ENCODE assay signal across 9 cellular contexts in the genomic region with DNA sequence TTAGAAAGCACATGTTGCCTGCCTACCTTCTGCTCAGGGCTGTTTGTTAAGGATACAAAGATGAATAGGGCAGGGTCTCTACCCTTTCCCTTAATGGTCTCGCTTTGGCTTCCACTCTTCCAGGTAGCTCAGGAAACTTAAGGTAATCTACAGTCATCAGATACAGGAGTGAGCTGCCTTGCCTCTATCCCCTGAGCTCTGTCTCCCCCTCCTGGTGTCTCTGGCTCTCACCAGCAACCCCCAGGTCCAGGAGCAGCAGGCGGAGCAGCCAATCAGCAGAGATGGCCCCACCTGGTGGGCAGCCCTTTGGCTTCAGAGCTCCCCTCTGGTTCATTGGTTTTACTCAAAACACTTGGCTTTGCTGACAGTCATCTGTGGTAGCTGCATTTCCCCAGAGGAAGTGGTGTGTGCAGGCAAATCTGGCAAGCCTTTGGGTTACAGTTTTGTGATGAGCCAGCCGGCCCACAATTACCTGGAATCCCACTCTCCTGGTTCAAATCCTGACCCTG. TPM values are rescaled to one million over a fixed set of nuclear protein-coding genes. Genes with fewer than 3 reads are reported as not detected.
DNase-seq lines count a peak whose midpoint lies in the region; ATAC-seq and TF ChIP-seq lines count a peak whose summit lies in the region.
"Had no signal": no experiment of that assay in that cellular context is flagged by ENCODE, and none has a peak within 500 bp of the region (broad histone marks: within the 10 kb centered on the region; RNA-seq: fewer than 3 reads in every experiment).

No MANE protein-coding gene starts in this region.

- no peaks in the 10 kb centered on the region for H3K9me3 Mint-ChIP-seq in activated naive CD4-positive, alpha-beta T cell treated with anti-CD3 and anti-CD28 coated beads for 36 hours
- H3K9me3 Mint-ChIP-seq in progenitor cell of endocrine pancreas (ENCODE audit: low read depth) = no peaks in the 10 kb centered on the region

- intact Hi-C loops in activated naive CD4-positive, alpha-beta T cell treated with anti-CD3 and anti-CD28 coated beads for 36 hours (cut with micrococcal nuclease) = loop anchor here (1.0 kb wide), 8 partner anchors 21 to 550 kb away; a partner anchor contains a TSS
- intact Hi-C loops in head of caudate nucleus (cut with DNase I) = loop anchor here (10.0 kb wide), 1 partner anchor 164 kb away; no protein-coding TSS in a partner anchor
- intact Hi-C loops in uterus (cut with DNase I; ENCODE audit: low total_unique reads) = loop anchor here (5.0 kb wide), 1 partner anchor 101 kb away; no protein-coding TSS in a partner anchor

- H3K36me3 Mint-ChIP-seq in activated naive CD4-positive, alpha-beta T cell treated with anti-CD3 and anti-CD28 coated beads for 36 hours (ENCODE audit: low read depth) = no peaks in the 10 kb centered on the region
- no peaks in the 10 kb centered on the region for H3K36me3 Mint-ChIP-seq in progenitor cell of endocrine pancreas (ENCODE audit: insufficient read depth)

- ATAC-seq in HG02571 (IDR thresholded peaks at IDR 0.05; ENCODE audit: unreplicated experiment) = peak; percentile 96
- peak; percentile 97 for ATAC-seq in SK-N-SH treated with all-trans-retinoic acid at 6 μM for 48 hours

- H3K36me3 ChIP-seq in uterus = no peaks in the 10 kb centered on the region

- TF ChIP-seq POLR2A in uterus (IDR thresholded peaks at IDR 0.05) = no peak

- H3K4me3 ChIP-seq in GM12865 (ENCODE audit: low read depth, low read length) (no peak overlapping the region), uterus (no peak overlapping the region)

- H3K4me3 Mint-ChIP-seq in activated naive CD4-positive, alpha-beta T cell treated with anti-CD3 and anti-CD28 coated beads for 36 hours = no peak overlapping the region
- H3K4me3 Mint-ChIP-seq in progenitor cell of endocrine pancreas (ENCODE audit: low read depth) = no peak overlapping the region

- no peaks in the 10 kb centered on the region for H3K4me1 ChIP-seq in uterus

- peaks cover 12% of the 10 kb centered on the region for H3K4me1 Mint-ChIP-seq in activated naive CD4-positive, alpha-beta T cell treated with anti-CD3 and anti-CD28 coated beads for 36 hours (ENCODE audit: low read depth)
- peaks cover 16% of the 10 kb centered on the region for H3K4me1 Mint-ChIP-seq in progenitor cell of endocrine pancreas (ENCODE audit: low read depth)

- TF ChIP-seq CTCF in GM12865 (IDR thresholded peaks at IDR 0.05; ENCODE audit: insufficient read depth, low read depth, low read length, missing control alignments) (peak; percentile 95), progenitor cell of endocrine pancreas (IDR thresholded peaks at IDR 0.05; ENCODE audit: unreplicated experiment) (peak; percentile 96), uterus (IDR thresholded peaks at IDR 0.05) (peak; percentile 89 to 95 (median 90))

- H3K27me3 ChIP-seq in uterus = no peaks in the 10 kb centered on the region

- H3K27ac ChIP-seq in uterus = no peak overlapping the region

- no peaks in the 10 kb centered on the region for H3K9me3 ChIP-seq in uterus

- CTCF ChIA-PET in activated naive CD4-positive, alpha-beta T cell treated with anti-CD3 and anti-CD28 coated beads for 36 hours (lab: Charles Lee) = interaction anchor here (0.7 to 9.2 kb wide), 62 partner anchors 9 to 825 kb away, joined by 3 to 359 read pairs (median 5); a partner anchor contains a TSS

- H3K27me3 Mint-ChIP-seq in activated naive CD4-positive, alpha-beta T cell treated with anti-CD3 and anti-CD28 coated beads for 36 hours (ENCODE audit: low read depth) = no peaks in the 10 kb centered on the region
- peaks cover 4% of the 10 kb centered on the region for H3K27me3 Mint-ChIP-seq in progenitor cell of endocrine pancreas

- H3K27ac Mint-ChIP-seq in activated naive CD4-positive, alpha-beta T cell treated with anti-CD3 and anti-CD28 coated beads for 36 hours = no peak overlapping the region
- H3K27ac Mint-ChIP-seq in progenitor cell of endocrine pancreas = peak overlapping the region; percentile 27

- DNase-seq in GM12865 (ENCODE audit: low read depth) (peak; percentile 98), MV-4-11 (lab: John Stamatoyannopoulos, UW) (peak; percentile 79), head of caudate nucleus (peak; percentile 61 to 93 (median 82)), progenitor cell of endocrine pancreas (ENCODE audit: low spot score, unreplicated experiment) (peak; percentile 77), uterus (peak; percentile 76 to 77)
- DNase-seq in activated naive CD4-positive, alpha-beta T cell treated with anti-CD3 and anti-CD28 coated beads for 36 hours = peak; percentile 91

TF ChIP-seq in SK-N-SH treated with all-trans-retinoic acid at 6 μM for 48 hours, 23 proteins besides CTCF, POLR2A, EP300 and RAD21 (continues in another document):
- TF ChIP-seq BACH2 (CRISPR knock-in tag; IDR thresholded peaks at IDR 0.05; ENCODE audit: borderline replicate concordance) (no peak), TCF4 (CRISPR knock-in tag; IDR thresholded peaks at IDR 0.05; ENCODE audit: borderline replicate concordance) (no peak), ZFP3 (CRISPR knock-in tag; IDR thresholded peaks at IDR 0.05) (no peak), RARB (CRISPR knock-in tag; IDR thresholded peaks at IDR 0.05) (no peak), ESRRG (CRISPR knock-in tag; IDR thresholded peaks at IDR 0.05) (no peak), OSR1 (CRISPR knock-in tag; IDR thresholded peaks at IDR 0.05) (no peak), ZNF8 (CRISPR knock-in tag; IDR thresholded peaks at IDR 0.05) (no peak), ZNF70 (CRISPR knock-in tag; IDR thresholded peaks at IDR 0.05) (no peak), ZC3H10 (CRISPR knock-in tag; IDR thresholded peaks at IDR 0.05) (no peak), ISL1 (CRISPR knock-in tag; IDR thresholded peaks at IDR 0.05) (no peak), GLIS3 (CRISPR knock-in tag; IDR thresholded peaks at IDR 0.05) (no peak), ZFP30 (CRISPR knock-in tag; IDR thresholded peaks at IDR 0.05) (no peak)
- TF ChIP-seq, protein P1, sequence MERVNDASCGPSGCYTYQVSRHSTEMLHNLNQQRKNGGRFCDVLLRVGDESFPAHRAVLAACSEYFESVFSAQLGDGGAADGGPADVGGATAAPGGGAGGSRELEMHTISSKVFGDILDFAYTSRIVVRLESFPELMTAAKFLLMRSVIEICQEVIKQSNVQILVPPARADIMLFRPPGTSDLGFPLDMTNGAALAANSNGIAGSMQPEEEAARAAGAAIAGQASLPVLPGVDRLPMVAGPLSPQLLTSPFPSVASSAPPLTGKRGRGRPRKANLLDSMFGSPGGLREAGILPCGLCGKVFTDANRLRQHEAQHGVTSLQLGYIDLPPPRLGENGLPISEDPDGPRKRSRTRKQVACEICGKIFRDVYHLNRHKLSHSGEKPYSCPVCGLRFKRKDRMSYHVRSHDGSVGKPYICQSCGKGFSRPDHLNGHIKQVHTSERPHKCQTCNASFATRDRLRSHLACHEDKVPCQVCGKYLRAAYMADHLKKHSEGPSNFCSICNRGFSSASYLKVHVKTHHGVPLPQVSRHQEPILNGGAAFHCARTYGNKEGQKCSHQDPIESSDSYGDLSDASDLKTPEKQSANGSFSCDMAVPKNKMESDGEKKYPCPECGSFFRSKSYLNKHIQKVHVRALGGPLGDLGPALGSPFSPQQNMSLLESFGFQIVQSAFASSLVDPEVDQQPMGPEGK (CRISPR knock-in tag; IDR thresholded peaks at IDR 0.05; ENCODE audit: borderline replicate concordance) = no peak
- TF ChIP-seq, protein P2, sequence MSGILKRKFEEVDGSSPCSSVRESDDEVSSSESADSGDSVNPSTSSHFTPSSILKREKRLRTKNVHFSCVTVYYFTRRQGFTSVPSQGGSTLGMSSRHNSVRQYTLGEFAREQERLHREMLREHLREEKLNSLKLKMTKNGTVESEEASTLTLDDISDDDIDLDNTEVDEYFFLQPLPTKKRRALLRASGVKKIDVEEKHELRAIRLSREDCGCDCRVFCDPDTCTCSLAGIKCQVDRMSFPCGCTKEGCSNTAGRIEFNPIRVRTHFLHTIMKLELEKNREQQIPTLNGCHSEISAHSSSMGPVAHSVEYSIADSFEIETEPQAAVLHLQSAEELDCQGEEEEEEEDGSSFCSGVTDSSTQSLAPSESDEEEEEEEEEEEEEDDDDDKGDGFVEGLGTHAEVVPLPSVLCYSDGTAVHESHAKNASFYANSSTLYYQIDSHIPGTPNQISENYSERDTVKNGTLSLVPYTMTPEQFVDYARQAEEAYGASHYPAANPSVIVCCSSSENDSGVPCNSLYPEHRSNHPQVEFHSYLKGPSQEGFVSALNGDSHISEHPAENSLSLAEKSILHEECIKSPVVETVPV (CRISPR knock-in tag; IDR thresholded peaks at IDR 0.05) = no peak
- TF ChIP-seq, protein P3, sequence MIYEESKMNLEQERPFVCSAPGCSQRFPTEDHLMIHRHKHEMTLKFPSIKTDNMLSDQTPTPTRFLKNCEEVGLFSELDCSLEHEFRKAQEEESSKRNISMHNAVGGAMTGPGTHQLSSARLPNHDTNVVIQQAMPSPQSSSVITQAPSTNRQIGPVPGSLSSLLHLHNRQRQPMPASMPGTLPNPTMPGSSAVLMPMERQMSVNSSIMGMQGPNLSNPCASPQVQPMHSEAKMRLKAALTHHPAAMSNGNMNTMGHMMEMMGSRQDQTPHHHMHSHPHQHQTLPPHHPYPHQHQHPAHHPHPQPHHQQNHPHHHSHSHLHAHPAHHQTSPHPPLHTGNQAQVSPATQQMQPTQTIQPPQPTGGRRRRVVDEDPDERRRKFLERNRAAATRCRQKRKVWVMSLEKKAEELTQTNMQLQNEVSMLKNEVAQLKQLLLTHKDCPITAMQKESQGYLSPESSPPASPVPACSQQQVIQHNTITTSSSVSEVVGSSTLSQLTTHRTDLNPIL (CRISPR knock-in tag; IDR thresholded peaks at IDR 0.05; ENCODE audit: low read depth) = no peak

RNA-seq across cellular contexts. Expression of a gene that starts 8.5 kb away (rescaled TPM):
- not detected for total RNA-seq in activated naive CD4-positive, alpha-beta T cell treated with anti-CD3 and anti-CD28 coated beads for 36 hours
- not detected in 2 replicates for total RNA-seq in progenitor cell of endocrine pancreas
- 1 to 10 TPM in 3 of 4 donors, not detected in 1; 1.1 to 7.6 (median 2.1) TPM for total RNA-seq in uterus

RNA-seq across cellular contexts. Expression of a gene that starts 41.2 kb away (rescaled TPM):
- not detected for total RNA-seq in activated naive CD4-positive, alpha-beta T cell treated with anti-CD3 and anti-CD28 coated beads for 36 hours
- total RNA-seq in progenitor cell of endocrine pancreas (not detected in 2 replicates), uterus (not detected)
- total RNA-seq: subcutaneous adipose tissue had no signal
